Comparison of ENCODE assay signal across 18 cellular contexts in the genomic region with DNA sequence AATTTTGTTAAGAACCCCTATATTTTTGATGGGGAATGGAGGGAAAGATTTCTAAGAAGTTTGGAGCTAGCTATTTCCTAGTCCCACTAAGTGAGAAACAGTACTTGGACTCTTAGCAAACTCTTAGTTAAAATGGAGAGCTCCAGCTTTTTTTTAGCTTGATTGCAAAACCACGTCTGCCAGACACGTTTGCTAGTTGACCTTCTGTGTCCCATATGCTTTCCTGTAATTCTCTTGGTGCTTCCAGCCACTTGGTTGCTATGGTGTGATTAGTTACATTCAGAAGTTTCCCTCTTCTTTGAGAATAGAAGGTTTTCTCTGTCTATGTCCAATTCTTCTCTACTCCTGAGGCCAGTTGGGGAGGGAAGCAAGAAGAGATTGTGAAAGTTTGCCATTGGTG.
"Had no signal": no experiment of that assay in that cellular context is flagged by ENCODE, and none has a peak within 500 bp of the region (broad histone marks: within the 10 kb centered on the region; RNA-seq: fewer than 3 reads in every experiment).

No MANE protein-coding gene starts in this region.

- H3K9me3 ChIP-seq: colonic mucosa, lower lobe of right lung, ovary, right lobe of liver, stomach, testis had no signal

- ATAC-seq: activated CD8-positive, alpha-beta memory T cell treated with anti-CD3 and anti-CD28 coated beads, Interleukin-2, amount 10 ng/mL, durations not matched to agents 7 days and 5 days; lower lobe of right lung; natural killer cell; right lobe of liver; stimulated activated effector memory CD8-positive, alpha-beta T cell treated with anti-CD3 and anti-CD28 coated beads, Interleukin-12 subunit alpha, Interleukin-12 subunit beta, amount 100 ng/mL, for 72 hours; T-cell had no signal

- DNase-seq: activated CD4-positive, alpha-beta memory T cell treated with anti-CD3 and anti-CD28 coated beads, Interleukin-2, amount 10 ng/mL, durations not matched to agents 7 days and 5 days; activated CD4-positive, alpha-beta T cell treated with anti-CD3 and anti-CD28 coated beads for 48 hours; activated CD4-positive, CD25-positive, alpha-beta regulatory T cell; activated CD8-positive, alpha-beta memory T cell treated with anti-CD3 and anti-CD28 coated beads, Interleukin-2, amount 10 ng/mL, durations not matched to agents 7 days and 5 days; anterior cingulate cortex; caudate nucleus; colonic mucosa; lower lobe of right lung; natural killer cell; ovary; right lobe of liver; small intestine; stimulated activated CD4-positive, alpha-beta T cell treated with anti-CD3 and anti-CD28 coated beads, Interleukin-4, amount 100 ng/mL, for 24 hours; stomach; T-helper 9 cell; testis had no signal

- H3K27ac ChIP-seq: colonic mucosa, lower lobe of right lung, ovary, right lobe of liver, stomach, testis had no signal

- H3K27me3 ChIP-seq: colonic mucosa, ovary, right lobe of liver, stomach, testis had no signal

- H3K4me1 ChIP-seq: colonic mucosa, lower lobe of right lung, right lobe of liver, stomach, testis had no signal

- FAIRE-seq: small intestine had no signal

- H3K36me3 ChIP-seq: colonic mucosa, lower lobe of right lung, ovary, right lobe of liver, stomach had no signal

- H3K4me3 ChIP-seq: colonic mucosa, lower lobe of right lung, ovary, right lobe of liver, stomach, testis had no signal
